In the genomic region with DNA sequence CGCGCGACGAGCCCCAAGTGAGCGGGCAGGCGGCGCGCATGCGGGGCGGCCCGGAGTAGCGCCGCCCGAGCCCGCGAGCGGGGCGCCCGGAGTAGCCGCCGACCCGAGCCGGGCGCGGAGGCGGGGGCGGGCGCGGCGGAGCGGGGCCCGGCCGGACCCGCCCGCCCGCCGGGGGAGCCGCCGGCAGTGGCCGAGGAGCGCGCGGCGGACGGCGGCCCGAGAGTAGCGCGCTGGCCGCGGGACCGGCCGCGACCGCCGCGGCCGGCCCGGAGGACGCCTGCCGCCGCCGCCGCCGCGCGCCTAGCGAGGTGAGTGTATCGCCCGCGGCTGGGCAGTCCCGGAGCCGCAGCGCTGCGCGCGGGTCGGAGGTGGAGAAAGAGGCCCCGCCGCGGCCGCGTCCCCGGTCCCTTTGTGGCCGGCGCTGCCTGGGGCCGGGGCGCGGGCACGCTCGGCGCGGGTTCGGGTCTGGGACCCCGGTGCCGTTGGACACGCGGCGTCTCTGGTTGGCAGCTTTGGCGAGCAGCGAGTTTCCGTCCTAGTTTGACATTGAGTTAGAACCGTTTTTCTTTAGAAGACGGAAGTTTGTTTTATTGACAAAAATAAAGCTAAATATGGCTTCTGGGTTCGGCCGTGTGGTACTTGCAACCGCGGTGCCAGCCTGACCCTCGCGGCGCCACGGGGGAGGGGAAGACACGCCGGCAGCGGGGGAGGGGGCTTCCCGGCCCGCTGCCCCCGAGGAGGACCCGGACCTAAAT, we compare ENCODE assay signal across 8 cellular contexts. TPM values are rescaled to one million over a fixed set of nuclear protein-coding genes. Genes with fewer than 3 reads are reported as not detected.
DNase-seq lines count a peak whose midpoint lies in the region; ATAC-seq and TF ChIP-seq lines count a peak whose summit lies in the region.

TSS of gene GALNT1 (plus strand) at position 186 of the 755 bp plus-strand sequence. CDS start 72,923 bp downstream, outside the sequence.

- H3K36me3 Mint-ChIP-seq in T-helper 1 cell treated with Interleukin-12 subunit alpha and Interleukin-12 subunit beta and Interleukin-4 antibody, amounts not matched to agents 30 μg/mL and 1 μg/mL, for 36 hours (ENCODE audit: low read depth), result peaks cover 5% of the 10 kb centered on the region
- peaks cover 7% of the 10 kb centered on the region for H3K36me3 Mint-ChIP-seq in chondrocyte (ENCODE audit: low read depth)

- H3K4me3 Mint-ChIP-seq in T-helper 1 cell treated with Interleukin-12 subunit alpha and Interleukin-12 subunit beta and Interleukin-4 antibody, amounts not matched to agents 30 μg/mL and 1 μg/mL, for 36 hours, result peak within 1 kb of the TSS; percentile 80
- peak within 1 kb of the TSS; percentile 75 for H3K4me3 Mint-ChIP-seq in chondrocyte (ENCODE audit: unreplicated experiment)

- H3K4me1 Mint-ChIP-seq in T-helper 1 cell treated with Interleukin-12 subunit alpha and Interleukin-12 subunit beta and Interleukin-4 antibody, amounts not matched to agents 30 μg/mL and 1 μg/mL, for 36 hours (ENCODE audit: low read depth), result peaks cover 20% of the 10 kb centered on the region
- H3K4me1 Mint-ChIP-seq in chondrocyte (ENCODE audit: low read depth), result peaks cover 58% of the 10 kb centered on the region

- DNase-seq in H7 (peak; percentile 84), chondrocyte (ENCODE audit: low spot score) (no peak), left kidney (ENCODE audit: low read depth, low spot score) (peak; percentile 66)
- DNase-seq in stimulated activated CD8-positive, alpha-beta memory T cell treated with anti-CD3 and anti-CD28 coated beads, Interleukin-4, amount 100 ng/mL, for 48 hours, result peak; percentile 37

- no peak for TF ChIP-seq CTCF in chondrocyte (IDR thresholded peaks at IDR 0.05)

- H3K27ac ChIP-seq in BLaER1 treated with 17β-estradiol and CSF1 and Interleukin-3, amounts not matched to agents 10 nM and 100 nM, result peak within 1 kb of the TSS; percentile 94 to 99 (median 97)

- peaks cover 15 to 30% (median 22%) of the 10 kb centered on the region in 10 experiments for H3K4me1 ChIP-seq in BLaER1 treated with 17β-estradiol and CSF1 and Interleukin-3, amounts not matched to agents 10 nM and 100 nM

- H3K9me3 ChIP-seq in BLaER1 treated with 17β-estradiol and CSF1 and Interleukin-3, amounts not matched to agents 10 nM and 100 nM (replicated peaks in 1 of 11), result peaks cover 19 to 44% (median 38%) of the 10 kb centered on the region in 11 experiments

- ATAC-seq in HG03521 (IDR thresholded peaks at IDR 0.05; ENCODE audit: unreplicated experiment) (no peak), GM21447 (IDR thresholded peaks at IDR 0.05; ENCODE audit: unreplicated experiment) (no peak)

- peak within 1 kb of the TSS; percentile 82 to 96 (median 91) for H3K4me2 ChIP-seq in BLaER1 treated with 17β-estradiol and CSF1 and Interleukin-3, amounts not matched to agents 10 nM and 100 nM

- H3K27ac Mint-ChIP-seq in T-helper 1 cell treated with Interleukin-12 subunit alpha and Interleukin-12 subunit beta and Interleukin-4 antibody, amounts not matched to agents 30 μg/mL and 1 μg/mL, for 36 hours, result peak within 1 kb of the TSS; percentile 70
- peak within 1 kb of the TSS; percentile 84 for H3K27ac Mint-ChIP-seq in chondrocyte (ENCODE audit: unreplicated experiment)

- H3K9ac ChIP-seq in BLaER1 treated with 17β-estradiol and CSF1 and Interleukin-3, amounts not matched to agents 10 nM and 100 nM, result peak within 1 kb of the TSS; percentile 94 to 99 (median 97)

- no peaks in the 10 kb centered on the region for H3K27me3 ChIP-seq in BLaER1 treated with 17β-estradiol and CSF1 and Interleukin-3, amounts not matched to agents 10 nM and 100 nM
- H3K27me3 ChIP-seq in H7 (ENCODE audit: control insufficient read depth, insufficient read depth, low read length), result peaks cover 4% of the 10 kb centered on the region

- H3K9me3 Mint-ChIP-seq in T-helper 1 cell treated with Interleukin-12 subunit alpha and Interleukin-12 subunit beta and Interleukin-4 antibody, amounts not matched to agents 30 μg/mL and 1 μg/mL, for 36 hours, result peaks cover 5% of the 10 kb centered on the region
- H3K9me3 Mint-ChIP-seq in chondrocyte (ENCODE audit: low read depth), result peaks cover 4% of the 10 kb centered on the region

- H3K36me3 ChIP-seq in BLaER1 treated with 17β-estradiol and CSF1 and Interleukin-3, amounts not matched to agents 10 nM and 100 nM, result peaks cover 0 to 36% (median 24%) of the 10 kb centered on the region in 11 experiments; a peak in 18 of 22 replicates
- H3K36me3 ChIP-seq in H7 (replicated peaks; ENCODE audit: control insufficient read depth, insufficient read depth, low read length), result no peaks in the 10 kb centered on the region

- H3K27me3 Mint-ChIP-seq in T-helper 1 cell treated with Interleukin-12 subunit alpha and Interleukin-12 subunit beta and Interleukin-4 antibody, amounts not matched to agents 30 μg/mL and 1 μg/mL, for 36 hours (ENCODE audit: low read depth), result peaks cover 9% of the 10 kb centered on the region
- no peaks in the 10 kb centered on the region for H3K27me3 Mint-ChIP-seq in chondrocyte (ENCODE audit: low read depth)

- peaks cover 9 to 47% (median 29%) of the 10 kb centered on the region in 11 experiments; a peak in 18 of 22 replicates for H4K20me1 ChIP-seq in BLaER1 treated with 17β-estradiol and CSF1 and Interleukin-3, amounts not matched to agents 10 nM and 100 nM

- peak within 1 kb of the TSS; percentile 69 to 93 (median 86) for H3K4me3 ChIP-seq in BLaER1 treated with 17β-estradiol and CSF1 and Interleukin-3, amounts not matched to agents 10 nM and 100 nM
- peak within 1 kb of the TSS; percentile 76 for H3K4me3 ChIP-seq in H7 (ENCODE audit: insufficient read depth, low read depth, low read length)

RNA-seq across cellular contexts. Expression of gene GALNT1, which starts in this region (rescaled TPM):
- total RNA-seq in H7 (2014; rRNA removed; shearing (Covaris generic)), result 83.3 and 93.4 TPM in 2 replicates
- 209 to 255 TPM (median 228 TPM) in 3 replicates for total RNA-seq in chondrocyte
